1 cellular context compared by ENCODE assay signal in the genomic region with DNA sequence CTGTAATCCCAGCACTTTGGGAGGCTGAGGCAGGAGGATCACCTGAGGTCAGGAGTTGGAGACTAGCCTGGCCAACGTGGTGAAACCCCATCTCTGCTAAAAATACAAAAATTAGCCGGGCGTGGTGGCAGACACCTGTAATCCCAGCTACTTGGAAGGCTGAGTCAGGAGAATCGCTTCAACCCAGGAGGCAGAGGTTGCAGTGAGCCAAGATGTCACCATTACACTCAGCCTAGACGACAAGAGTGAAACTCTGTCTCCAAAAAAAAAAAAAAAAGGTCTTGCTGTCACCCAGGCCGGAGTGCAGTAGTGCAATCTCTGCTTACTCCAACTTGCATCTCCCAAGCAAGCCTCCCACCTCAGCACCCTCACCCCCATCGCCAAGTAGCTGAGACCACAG. TPM values are rescaled to one million over a fixed set of nuclear protein-coding genes. Genes with fewer than 3 reads are reported as not detected.
"Had no signal": no experiment of that assay in that cellular context is flagged by ENCODE, and none has a peak within 500 bp of the region (broad histone marks: within the 10 kb centered on the region; RNA-seq: fewer than 3 reads in every experiment).

No MANE protein-coding gene starts in this region.

RNA-seq across cellular contexts. Expression of gene PKP2, which starts 3.2 kb away (rescaled TPM):
- total RNA-seq: naive thymus-derived CD8-positive, alpha-beta T cell had no signal
